Comparison of ENCODE assay signal across 18 cellular contexts in the genomic region with DNA sequence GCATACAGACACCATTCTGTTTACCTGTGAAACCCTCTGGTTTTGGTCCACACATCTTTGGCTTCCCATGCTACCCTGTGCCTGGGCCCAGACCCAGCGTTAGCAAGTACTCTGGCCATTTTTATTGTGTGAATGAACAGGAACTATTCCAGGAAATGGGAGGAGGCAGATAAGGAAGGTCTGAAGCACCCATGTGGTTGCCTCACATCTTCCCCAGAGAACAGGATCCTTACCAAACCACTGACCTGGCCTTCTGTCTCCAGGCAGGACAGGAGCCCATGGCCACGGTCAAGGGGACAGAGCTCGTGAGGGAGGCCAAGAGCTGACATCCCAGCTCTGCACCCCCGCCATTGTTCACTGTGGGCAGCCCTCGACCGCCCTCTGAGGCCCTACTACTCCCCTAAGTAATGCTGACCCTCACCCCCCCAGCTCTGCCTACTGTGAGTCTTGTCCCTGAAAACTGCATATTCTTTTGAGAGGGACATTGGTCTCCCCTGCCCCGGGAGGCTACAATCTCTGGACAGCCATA.
DNase-seq lines count a peak whose midpoint lies in the region; ATAC-seq, FAIRE-seq and TF ChIP-seq lines count a peak whose summit lies in the region.
"Had no signal": no experiment of that assay in that cellular context is flagged by ENCODE, and none has a peak within 500 bp of the region (broad histone marks: within the 10 kb centered on the region; RNA-seq: fewer than 3 reads in every experiment).

No MANE protein-coding gene starts in this region.

- H3K36me3 Mint-ChIP-seq in T-helper 17 cell (ENCODE audit: low read depth) (peaks cover 9% of the 10 kb centered on the region), memory B cell (peaks cover 2% of the 10 kb centered on the region), progenitor cell of endocrine pancreas (ENCODE audit: insufficient read depth) (no peaks in the 10 kb centered on the region)
- H3K36me3 Mint-ChIP-seq: CD8-positive, alpha-beta memory T cell; mesothelial cell of epicardium had no signal

- ATAC-seq in T-helper 17 cell (no peak), memory B cell (ENCODE audit: low read depth) (no peak), HG03571 (IDR thresholded peaks at IDR 0.05; ENCODE audit: unreplicated experiment) (no peak), HG02970 (IDR thresholded peaks at IDR 0.05; ENCODE audit: low FRiP score, unreplicated experiment) (no peak)

- H3K9me3 Mint-ChIP-seq in memory B cell (peaks cover 2% of the 10 kb centered on the region), progenitor cell of endocrine pancreas (ENCODE audit: low read depth) (no peaks in the 10 kb centered on the region)
- H3K9me3 Mint-ChIP-seq: mesothelial cell of epicardium had no signal

- H3K36me3 ChIP-seq in BLaER1 treated with 17β-estradiol and CSF1 and Interleukin-3, amounts not matched to agents 10 nM and 100 nM: no peaks in the 10 kb centered on the region
- no peaks in the 10 kb centered on the region for H3K36me3 ChIP-seq in endothelial cell of umbilical vein (ENCODE audit: control insufficient read depth in 2 of 2, extremely low read depth in 1 of 2, insufficient read depth in 2 of 2, low read length in 2 of 2)
- H3K36me3 ChIP-seq: esophagus muscularis mucosa had no signal

- no peak for DNase-seq in T-helper 17 cell
- DNase-seq in endothelial cell of umbilical vein (ENCODE audit: low read depth, low spot score): peak; percentile 51
- no peak for DNase-seq in memory B cell (ENCODE audit: low spot score in 2 of 2)
- DNase-seq in foreskin fibroblast: no peak
- DNase-seq in progenitor cell of endocrine pancreas (ENCODE audit: low spot score, unreplicated experiment): no peak
- DNase-seq: activated naive CD4-positive, alpha-beta T cell; CD8-positive, alpha-beta memory T cell; DMS79; Kasumi-1; NCI-H1105 treated with DMSO at 0.1 percent for 48 hours; stimulated activated naive CD4-positive, alpha-beta T cell treated with Interleukin-2 at 50 U/mL for 16 hours; trophoblast cell had no signal

- H3K4me1 ChIP-seq in BLaER1 treated with 17β-estradiol and CSF1 and Interleukin-3, amounts not matched to agents 10 nM and 100 nM: peaks cover 50 to 76% (median 68%) of the 10 kb centered on the region in 10 experiments
- H3K4me1 ChIP-seq in endothelial cell of umbilical vein (ENCODE audit: control insufficient read depth, extremely low read depth, insufficient read depth, low read length): peaks cover 11% of the 10 kb centered on the region

- intact Hi-C loops in endothelial cell of umbilical vein (cut with micrococcal nuclease): loop anchor here (1.0 kb wide), 1 partner anchor 22 kb away; no protein-coding TSS in a partner anchor

- CTCF ChIA-PET in endothelial cell of umbilical vein (lab: Charles Lee): no interaction called here

- no peaks in the 10 kb centered on the region for H3K9me3 ChIP-seq in BLaER1 treated with 17β-estradiol and CSF1 and Interleukin-3, amounts not matched to agents 10 nM and 100 nM (replicated peaks in 1 of 11)
- no peaks in the 10 kb centered on the region for H3K9me3 ChIP-seq in T-helper 17 cell (ENCODE audit: control insufficient read depth, low read length, poor library complexity, severe bottlenecking)
- H3K9me3 ChIP-seq in endothelial cell of umbilical vein (replicated peaks; ENCODE audit: control insufficient read depth, insufficient read depth, low read length): no peaks in the 10 kb centered on the region
- H3K9me3 ChIP-seq: esophagus muscularis mucosa had no signal

- H3K27ac Mint-ChIP-seq in T-helper 17 cell (no peak overlapping the region), memory B cell (peak overlapping the region; percentile 45), progenitor cell of endocrine pancreas (no peak overlapping the region)

- TF ChIP-seq CTCF in endothelial cell of umbilical vein (IDR thresholded peaks at IDR 0.05; ENCODE audit: extremely low read depth in 1 of 2, insufficient read depth in 1 of 2, low read depth in 1 of 2, low read length in 2 of 2) (no peak), foreskin fibroblast (IDR thresholded peaks at IDR 0.05; ENCODE audit: low read depth, low read length) (no peak), progenitor cell of endocrine pancreas (IDR thresholded peaks at IDR 0.05; ENCODE audit: unreplicated experiment) (no peak)

- peak overlapping the region in 10 of 11 experiments; percentile 23 to 91 (median 54); a peak in 19 of 22 replicates for H3K27ac ChIP-seq in BLaER1 treated with 17β-estradiol and CSF1 and Interleukin-3, amounts not matched to agents 10 nM and 100 nM
- no peak overlapping the region for H3K27ac ChIP-seq in endothelial cell of umbilical vein (ENCODE audit: insufficient read depth, low read depth, low read length)
- H3K27ac ChIP-seq: esophagus muscularis mucosa had no signal

- H3K4me2 ChIP-seq in BLaER1 treated with 17β-estradiol and CSF1 and Interleukin-3, amounts not matched to agents 10 nM and 100 nM: peak overlapping the region; percentile 3 to 98 (median 78); a peak in 20 of 22 replicates
- H3K4me2 ChIP-seq in endothelial cell of umbilical vein (ENCODE audit: insufficient read depth, low read length): no peak overlapping the region

- FAIRE-seq in endothelial cell of umbilical vein (lab: Jason Lieb, UNC): peak; percentile 71
- FAIRE-seq: HTR-8/SVneo had no signal

- POLR2A ChIA-PET in endothelial cell of umbilical vein (lab: Charles Lee): no interaction called here

- H3K4me3 Mint-ChIP-seq in T-helper 17 cell: peak overlapping the region; percentile 19
- H3K4me3 Mint-ChIP-seq in memory B cell: no peak overlapping the region
- H3K4me3 Mint-ChIP-seq in progenitor cell of endocrine pancreas (ENCODE audit: low read depth): no peak overlapping the region
- H3K4me3 Mint-ChIP-seq: CD8-positive, alpha-beta memory T cell; mesothelial cell of epicardium had no signal

- no peak overlapping the region; a peak in 1 of 20 replicates for H3K4me3 ChIP-seq in BLaER1 treated with 17β-estradiol and CSF1 and Interleukin-3, amounts not matched to agents 10 nM and 100 nM
- H3K4me3 ChIP-seq in endothelial cell of umbilical vein (replicated peaks in 1 of 3; ENCODE audit: insufficient read depth in 1 of 3, low read depth in 1 of 3, low read length in 3 of 3) (no peak overlapping the region), foreskin fibroblast (ENCODE audit: low read depth in 1 of 2, low read length in 2 of 2) (no peak overlapping the region)
- H3K4me3 ChIP-seq: esophagus muscularis mucosa had no signal

- no peaks in the 10 kb centered on the region for H3K27me3 ChIP-seq in BLaER1 treated with 17β-estradiol and CSF1 and Interleukin-3, amounts not matched to agents 10 nM and 100 nM
- H3K27me3 ChIP-seq in endothelial cell of umbilical vein (ENCODE audit: control insufficient read depth in 2 of 2, insufficient read depth in 2 of 2, low read length in 2 of 2): peaks cover 0 to 6% of the 10 kb centered on the region in 2 experiments
- H3K27me3 ChIP-seq: esophagus muscularis mucosa had no signal

- peaks cover 39% of the 10 kb centered on the region for H3K27me3 Mint-ChIP-seq in T-helper 17 cell
- peaks cover 12% of the 10 kb centered on the region for H3K27me3 Mint-ChIP-seq in memory B cell
- peaks cover 31% of the 10 kb centered on the region for H3K27me3 Mint-ChIP-seq in progenitor cell of endocrine pancreas

- BruUV-seq in endothelial cell of umbilical vein (replicated peaks; lab: Mats Ljungman, UMichigan): no TSS peak

- peak overlapping the region in 3 of 11 experiments; percentile 0 to 11 (median 4); a peak in 2 of 22 replicates for H3K9ac ChIP-seq in BLaER1 treated with 17β-estradiol and CSF1 and Interleukin-3, amounts not matched to agents 10 nM and 100 nM
- H3K9ac ChIP-seq in endothelial cell of umbilical vein (replicated peaks; ENCODE audit: extremely low read depth, insufficient read depth, low read length): no peak overlapping the region

- H3K79me2 ChIP-seq in endothelial cell of umbilical vein (ENCODE audit: control insufficient read depth, insufficient read depth, low read length): no peaks in the 10 kb centered on the region

- no peak overlapping the region for H2AFZ ChIP-seq in endothelial cell of umbilical vein (ENCODE audit: low read depth, low read length)

- H3K4me1 Mint-ChIP-seq in T-helper 17 cell (peaks cover 7% of the 10 kb centered on the region), memory B cell (no peaks in the 10 kb centered on the region), progenitor cell of endocrine pancreas (ENCODE audit: low read depth) (no peaks in the 10 kb centered on the region)

- no peaks in the 10 kb centered on the region for H4K20me1 ChIP-seq in BLaER1 treated with 17β-estradiol and CSF1 and Interleukin-3, amounts not matched to agents 10 nM and 100 nM
- H4K20me1 ChIP-seq in endothelial cell of umbilical vein (replicated peaks; ENCODE audit: control insufficient read depth, extremely low read depth, insufficient read depth, low read length): no peaks in the 10 kb centered on the region

- H3K9me1 ChIP-seq in endothelial cell of umbilical vein (replicated peaks; ENCODE audit: control insufficient read depth, extremely low read depth, insufficient read depth, low read length): no peaks in the 10 kb centered on the region

- no peak for TF ChIP-seq POLR2A in endothelial cell of umbilical vein (IDR thresholded peaks at IDR 0.05; ENCODE audit: low read depth, low read length)

- dilution Hi-C loops in endothelial cell of umbilical vein (cut with MboI; ENCODE audit: extremely low pct_ligation_motif_present, low sequenced_read_pairs): no loop called here

TF ChIP-seq in endothelial cell of umbilical vein, 7 proteins besides CTCF, POLR2A, EP300 and RAD21:
- TF ChIP-seq MYC (IDR thresholded peaks at IDR 0.05; ENCODE audit: low read depth, low read length) (no peak), EZH2 (IDR thresholded peaks at IDR 0.05; ENCODE audit: borderline replicate concordance, low read depth, low read length, severe bottlenecking) (no peak), GATA2 (IDR thresholded peaks at IDR 0.05; ENCODE audit: insufficient read depth, insufficient read length, low read depth, low read length) (peak; percentile 28)
- TF ChIP-seq, protein P1, sequence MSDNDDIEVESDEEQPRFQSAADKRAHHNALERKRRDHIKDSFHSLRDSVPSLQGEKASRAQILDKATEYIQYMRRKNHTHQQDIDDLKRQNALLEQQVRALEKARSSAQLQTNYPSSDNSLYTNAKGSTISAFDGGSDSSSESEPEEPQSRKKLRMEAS (IDR thresholded peaks at IDR 0.05; ENCODE audit: insufficient read depth, insufficient read length): no peak
